Comparison of ENCODE assay signal across 2 cellular contexts in the genomic region with DNA sequence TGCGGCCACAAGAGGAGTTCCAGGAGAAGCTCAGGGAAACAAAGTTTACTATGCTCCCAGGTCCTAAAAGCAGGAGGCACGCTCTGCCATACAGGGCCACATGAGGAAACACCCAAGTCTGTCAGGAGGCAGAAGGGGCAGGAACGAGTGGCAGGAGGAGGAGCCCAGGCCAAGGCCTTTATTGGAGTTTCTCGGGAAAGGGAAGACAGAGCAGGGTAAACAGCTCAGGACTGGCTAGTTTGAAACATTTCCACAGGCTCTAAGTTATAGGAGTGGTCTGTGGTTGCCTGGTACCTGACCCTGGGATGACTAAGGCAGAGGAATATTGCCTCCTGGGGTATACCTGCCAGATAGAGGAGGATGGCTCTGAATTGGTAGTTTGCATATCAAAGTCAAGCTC.
TF ChIP-seq lines count a peak whose summit lies in the region.

No MANE protein-coding gene starts in this region.

TF ChIP-seq in GM23338, 12 proteins besides CTCF, POLR2A, EP300 and RAD21 (continues in another document):
- TF ChIP-seq, protein P1, sequence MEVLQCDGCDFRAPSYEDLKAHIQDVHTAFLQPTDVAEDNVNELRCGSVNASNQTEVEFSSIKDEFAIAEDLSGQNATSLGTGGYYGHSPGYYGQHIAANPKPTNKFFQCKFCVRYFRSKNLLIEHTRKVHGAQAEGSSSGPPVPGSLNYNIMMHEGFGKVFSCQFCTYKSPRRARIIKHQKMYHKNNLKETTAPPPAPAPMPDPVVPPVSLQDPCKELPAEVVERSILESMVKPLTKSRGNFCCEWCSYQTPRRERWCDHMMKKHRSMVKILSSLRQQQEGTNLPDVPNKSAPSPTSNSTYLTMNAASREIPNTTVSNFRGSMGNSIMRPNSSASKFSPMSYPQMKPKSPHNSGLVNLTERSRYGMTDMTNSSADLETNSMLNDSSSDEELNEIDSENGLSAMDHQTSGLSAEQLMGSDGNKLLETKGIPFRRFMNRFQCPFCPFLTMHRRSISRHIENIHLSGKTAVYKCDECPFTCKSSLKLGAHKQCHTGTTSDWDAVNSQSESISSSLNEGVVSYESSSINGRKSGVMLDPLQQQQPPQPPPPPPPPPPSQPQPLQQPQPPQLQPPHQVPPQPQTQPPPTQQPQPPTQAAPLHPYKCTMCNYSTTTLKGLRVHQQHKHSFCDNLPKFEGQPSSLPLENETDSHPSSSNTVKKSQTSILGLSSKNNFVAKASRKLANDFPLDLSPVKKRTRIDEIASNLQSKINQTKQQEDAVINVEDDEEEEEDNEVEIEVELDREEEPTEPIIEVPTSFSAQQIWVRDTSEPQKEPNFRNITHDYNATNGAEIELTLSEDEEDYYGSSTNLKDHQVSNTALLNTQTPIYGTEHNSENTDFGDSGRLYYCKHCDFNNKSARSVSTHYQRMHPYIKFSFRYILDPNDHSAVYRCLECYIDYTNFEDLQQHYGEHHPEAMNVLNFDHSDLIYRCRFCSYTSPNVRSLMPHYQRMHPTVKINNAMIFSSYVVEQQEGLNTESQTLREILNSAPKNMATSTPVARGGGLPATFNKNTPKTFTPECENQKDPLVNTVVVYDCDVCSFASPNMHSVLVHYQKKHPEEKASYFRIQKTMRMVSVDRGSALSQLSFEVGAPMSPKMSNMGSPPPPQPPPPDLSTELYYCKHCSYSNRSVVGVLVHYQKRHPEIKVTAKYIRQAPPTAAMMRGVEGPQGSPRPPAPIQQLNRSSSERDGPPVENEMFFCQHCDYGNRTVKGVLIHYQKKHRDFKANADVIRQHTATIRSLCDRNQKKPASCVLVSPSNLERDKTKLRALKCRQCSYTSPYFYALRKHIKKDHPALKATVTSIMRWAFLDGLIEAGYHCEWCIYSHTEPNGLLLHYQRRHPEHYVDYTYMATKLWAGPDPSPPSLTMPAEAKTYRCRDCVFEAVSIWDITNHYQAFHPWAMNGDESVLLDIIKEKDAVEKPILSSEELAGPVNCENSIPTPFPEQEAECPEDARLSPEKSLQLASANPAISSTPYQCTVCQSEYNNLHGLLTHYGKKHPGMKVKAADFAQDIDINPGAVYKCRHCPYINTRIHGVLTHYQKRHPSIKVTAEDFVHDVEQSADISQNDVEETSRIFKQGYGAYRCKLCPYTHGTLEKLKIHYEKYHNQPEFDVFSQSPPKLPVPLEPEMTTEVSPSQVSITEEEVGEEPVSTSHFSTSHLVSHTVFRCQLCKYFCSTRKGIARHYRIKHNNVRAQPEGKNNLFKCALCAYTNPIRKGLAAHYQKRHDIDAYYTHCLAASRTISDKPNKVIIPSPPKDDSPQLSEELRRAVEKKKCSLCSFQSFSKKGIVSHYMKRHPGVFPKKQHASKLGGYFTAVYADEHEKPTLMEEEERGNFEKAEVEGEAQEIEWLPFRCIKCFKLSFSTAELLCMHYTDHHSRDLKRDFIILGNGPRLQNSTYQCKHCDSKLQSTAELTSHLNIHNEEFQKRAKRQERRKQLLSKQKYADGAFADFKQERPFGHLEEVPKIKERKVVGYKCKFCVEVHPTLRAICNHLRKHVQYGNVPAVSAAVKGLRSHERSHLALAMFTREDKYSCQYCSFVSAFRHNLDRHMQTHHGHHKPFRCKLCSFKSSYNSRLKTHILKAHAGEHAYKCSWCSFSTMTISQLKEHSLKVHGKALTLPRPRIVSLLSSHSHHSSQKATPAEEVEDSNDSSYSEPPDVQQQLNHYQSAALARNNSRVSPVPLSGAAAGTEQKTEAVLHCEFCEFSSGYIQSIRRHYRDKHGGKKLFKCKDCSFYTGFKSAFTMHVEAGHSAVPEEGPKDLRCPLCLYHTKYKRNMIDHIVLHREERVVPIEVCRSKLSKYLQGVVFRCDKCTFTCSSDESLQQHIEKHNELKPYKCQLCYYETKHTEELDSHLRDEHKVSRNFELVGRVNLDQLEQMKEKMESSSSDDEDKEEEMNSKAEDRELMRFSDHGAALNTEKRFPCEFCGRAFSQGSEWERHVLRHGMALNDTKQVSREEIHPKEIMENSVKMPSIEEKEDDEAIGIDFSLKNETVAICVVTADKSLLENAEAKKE (CRISPR knock-in tag; IDR thresholded peaks at IDR 0.05): no peak
- TF ChIP-seq CREB1 (CRISPR knock-in tag; IDR thresholded peaks at IDR 0.05; ENCODE audit: low read depth) (no peak), EZH2 (IDR thresholded peaks at IDR 0.05; ENCODE audit: low read depth, unreplicated experiment) (no peak), ZNF331 (CRISPR knock-in tag; IDR thresholded peaks at IDR 0.05; ENCODE audit: low read depth) (no peak), EZH2phosphoT487 (IDR thresholded peaks at IDR 0.05; ENCODE audit: unreplicated experiment) (no peak), JUNB (IDR thresholded peaks at IDR 0.05; ENCODE audit: unreplicated experiment) (no peak), POLR2AphosphoS5 (IDR thresholded peaks at IDR 0.05; ENCODE audit: low read depth) (no peak), STAT1 (IDR thresholded peaks at IDR 0.05; ENCODE audit: unreplicated experiment) (no peak), NANOG (IDR thresholded peaks at IDR 0.05; ENCODE audit: borderline replicate concordance) (no peak)
- TF ChIP-seq, protein P2, sequence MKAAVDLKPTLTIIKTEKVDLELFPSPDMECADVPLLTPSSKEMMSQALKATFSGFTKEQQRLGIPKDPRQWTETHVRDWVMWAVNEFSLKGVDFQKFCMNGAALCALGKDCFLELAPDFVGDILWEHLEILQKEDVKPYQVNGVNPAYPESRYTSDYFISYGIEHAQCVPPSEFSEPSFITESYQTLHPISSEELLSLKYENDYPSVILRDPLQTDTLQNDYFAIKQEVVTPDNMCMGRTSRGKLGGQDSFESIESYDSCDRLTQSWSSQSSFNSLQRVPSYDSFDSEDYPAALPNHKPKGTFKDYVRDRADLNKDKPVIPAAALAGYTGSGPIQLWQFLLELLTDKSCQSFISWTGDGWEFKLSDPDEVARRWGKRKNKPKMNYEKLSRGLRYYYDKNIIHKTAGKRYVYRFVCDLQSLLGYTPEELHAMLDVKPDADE (IDR thresholded peaks at IDR 0.05): no peak

TF ChIP-seq in H1, 55 proteins besides CTCF, POLR2A, EP300 and RAD21:
- no peak for TF ChIP-seq SIN3A (conservative IDR thresholded peaks at IDR 0.05 in 1 of 2, IDR thresholded peaks at IDR 0.05 in 1 of 2; ENCODE audit: low read depth in 1 of 2, low read length in 2 of 2)
- TF ChIP-seq SRF (IDR thresholded peaks at IDR 0.05; ENCODE audit: low read depth, low read length): no peak
- no peak for TF ChIP-seq BRCA1 (IDR thresholded peaks at IDR 0.05; ENCODE audit: low read depth, low read length)
- TF ChIP-seq TBP (IDR thresholded peaks at IDR 0.05; ENCODE audit: low read depth, low read length): no peak
- TF ChIP-seq ASH2L (IDR thresholded peaks at IDR 0.05; ENCODE audit: low read length): no peak
- TF ChIP-seq GTF2F1 (IDR thresholded peaks at IDR 0.05; ENCODE audit: borderline replicate concordance, low read depth, low read length): no peak
- TF ChIP-seq YY1 (IDR thresholded peaks at IDR 0.05; ENCODE audit: low read depth, low read length): no peak
- TF ChIP-seq CREB1 (IDR thresholded peaks at IDR 0.05): no peak
- no peak for TF ChIP-seq SIRT6 (IDR thresholded peaks at IDR 0.05; ENCODE audit: low read length)
- TF ChIP-seq, protein P3, sequence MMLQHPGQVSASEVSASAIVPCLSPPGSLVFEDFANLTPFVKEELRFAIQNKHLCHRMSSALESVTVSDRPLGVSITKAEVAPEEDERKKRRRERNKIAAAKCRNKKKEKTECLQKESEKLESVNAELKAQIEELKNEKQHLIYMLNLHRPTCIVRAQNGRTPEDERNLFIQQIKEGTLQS (IDR thresholded peaks at IDR 0.05; ENCODE audit: insufficient read depth, low read depth, low read length): no peak
- TF ChIP-seq JUND (IDR thresholded peaks at IDR 0.05; ENCODE audit: low read length): no peak
- TF ChIP-seq SP1 (IDR thresholded peaks at IDR 0.05; ENCODE audit: low read depth, low read length): no peak
- TF ChIP-seq EZH2 (IDR thresholded peaks at IDR 0.05; ENCODE audit: low read depth, low read length, severe bottlenecking): no peak
- TF ChIP-seq HDAC2 (IDR thresholded peaks at IDR 0.05; ENCODE audit: borderline replicate concordance in 1 of 2, low read depth in 2 of 2, low read length in 2 of 2): no peak
- no peak for TF ChIP-seq KDM4A (IDR thresholded peaks at IDR 0.05; ENCODE audit: low read depth, low read length, severe bottlenecking)
- TF ChIP-seq SAP30 (IDR thresholded peaks at IDR 0.05; ENCODE audit: insufficient read depth, insufficient replicate concordance, low read length): no peak
